Comparison of ENCODE assay signal across 8 cellular contexts in the genomic region with DNA sequence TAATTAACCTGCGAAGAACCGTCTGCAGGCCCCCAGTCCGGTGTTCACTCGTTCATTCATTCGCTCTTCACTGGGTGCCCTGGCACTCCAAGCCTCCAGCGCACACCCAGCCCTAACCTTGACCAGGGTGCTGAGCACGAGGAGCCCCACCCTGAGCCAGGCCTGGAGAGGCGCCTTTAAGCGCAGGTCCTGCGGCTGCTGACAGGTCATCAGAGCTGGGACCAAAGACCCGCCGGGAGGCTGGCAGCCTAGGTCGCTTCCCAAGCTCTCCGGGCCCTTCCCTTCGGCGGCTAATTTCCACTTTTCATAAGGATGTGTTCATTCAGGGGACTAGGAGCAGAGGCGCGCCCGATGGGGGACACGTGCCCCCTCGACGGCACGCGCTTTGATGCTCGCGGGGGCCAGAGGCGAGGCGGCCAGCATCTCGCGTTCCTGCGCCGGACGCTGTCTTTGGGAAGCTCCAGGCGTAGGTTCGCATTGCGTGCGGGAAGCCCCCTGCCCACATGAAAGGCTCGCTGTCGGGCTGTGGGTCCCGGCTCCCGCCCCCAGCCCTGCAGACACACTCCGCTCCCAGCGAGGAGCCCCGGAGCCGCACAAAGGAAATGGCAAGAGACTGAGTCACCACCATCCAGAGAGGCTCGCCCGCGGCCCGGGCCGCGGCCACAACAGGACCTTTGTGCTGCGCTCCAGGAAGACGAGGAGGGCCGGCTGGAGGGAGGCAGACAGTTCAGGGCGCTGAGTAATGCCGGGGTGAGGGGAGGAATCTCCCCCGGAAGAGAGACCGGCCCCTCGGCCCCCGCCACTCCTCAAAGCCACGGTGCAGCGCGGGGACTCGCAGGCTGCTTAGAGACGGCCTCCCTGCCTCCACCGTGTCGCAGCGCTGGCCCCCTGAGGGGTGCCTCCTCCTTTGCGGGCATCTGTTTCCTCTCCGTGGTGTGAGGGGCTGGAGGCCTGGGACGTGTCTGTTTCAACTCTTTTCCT.
A peak's percentile ranks its signal among the peaks of the same experiment; 100 is the strongest.
DNase-seq lines count a peak whose midpoint lies in the region; ATAC-seq lines count a peak whose summit lies in the region.

No MANE protein-coding gene starts in this region.

- CTCF ChIA-PET in activated CD4-positive, alpha-beta memory T cell treated with anti-CD3 and anti-CD28 coated beads for 36 hours (lab: Charles Lee) = no interaction called here

- no peak overlapping the region for H3K27ac Mint-ChIP-seq in activated CD4-positive, alpha-beta memory T cell treated with anti-CD3 and anti-CD28 coated beads for 36 hours

- intact Hi-C loops in activated CD4-positive, alpha-beta memory T cell treated with anti-CD3 and anti-CD28 coated beads for 36 hours (cut with micrococcal nuclease) = no loop called here
- intact Hi-C loops in left ventricle myocardium superior (cut with micrococcal nuclease) = no loop called here

- no peaks in the 10 kb centered on the region for H3K36me3 Mint-ChIP-seq in activated CD4-positive, alpha-beta memory T cell treated with anti-CD3 and anti-CD28 coated beads for 36 hours

- POLR2A ChIA-PET in activated CD4-positive, alpha-beta memory T cell treated with anti-CD3 and anti-CD28 coated beads for 36 hours (lab: Charles Lee) = no interaction called here

- peaks cover 21% of the 10 kb centered on the region for H3K27me3 Mint-ChIP-seq in activated CD4-positive, alpha-beta memory T cell treated with anti-CD3 and anti-CD28 coated beads for 36 hours

- H3K4me1 Mint-ChIP-seq in activated CD4-positive, alpha-beta memory T cell treated with anti-CD3 and anti-CD28 coated beads for 36 hours (ENCODE audit: low read depth) = peaks cover 2% of the 10 kb centered on the region

- H3K4me3 Mint-ChIP-seq in activated CD4-positive, alpha-beta memory T cell treated with anti-CD3 and anti-CD28 coated beads for 36 hours = no peak overlapping the region

- peak; percentile 82 for ATAC-seq in left ventricle myocardium superior
- no peak for ATAC-seq in GM19452 (IDR thresholded peaks at IDR 0.05; ENCODE audit: unreplicated experiment)
- no peak for ATAC-seq in HG03025 (IDR thresholded peaks at IDR 0.05; ENCODE audit: low FRiP score, unreplicated experiment)

- no peaks in the 10 kb centered on the region for H3K9me3 Mint-ChIP-seq in activated CD4-positive, alpha-beta memory T cell treated with anti-CD3 and anti-CD28 coated beads for 36 hours

- peak; percentile 27 to 32 for DNase-seq in activated CD4-positive, alpha-beta T cell treated with anti-CD3 and anti-CD28 coated beads, Interleukin-2, amount 50 U/mL, for 48 hours
- no peak for DNase-seq in activated CD4-positive, alpha-beta T cell treated with anti-CD3 and anti-CD28 coated beads, Interleukin-2, amount 50 U/mL, for 4 hours
- peak; percentile 46 for DNase-seq in activated CD4-positive, alpha-beta memory T cell treated with anti-CD3 and anti-CD28 coated beads for 36 hours
- peak; percentile 70 for DNase-seq in left ventricle myocardium superior
- DNase-seq in stimulated activated CD4-positive, alpha-beta T cell treated with anti-CD3 and anti-CD28 coated beads, Interleukin-4, amount 100 ng/mL, for 1 hour = peak; percentile 4
- DNase-seq in NCI-H82 (lab: John Stamatoyannopoulos, UW) = no peak

Comparison
In these comparisons a context has a peak if more than half of its experiments do, and no peak if none do; other contexts are left out.
1. DNase-seq: peak in activated CD4-positive, alpha-beta T cell treated with anti-CD3 and anti-CD28 coated beads, Interleukin-2, amount 50 U/mL, for 48 hours (2 of 2), activated CD4-positive, alpha-beta memory T cell treated with anti-CD3 and anti-CD28 coated beads for 36 hours (single experiment), left ventricle myocardium superior (single experiment) and stimulated activated CD4-positive, alpha-beta T cell treated with anti-CD3 and anti-CD28 coated beads, Interleukin-4, amount 100 ng/mL, for 1 hour (single experiment); none in activated CD4-positive, alpha-beta T cell treated with anti-CD3 and anti-CD28 coated beads, Interleukin-2, amount 50 U/mL, for 4 hours (0 of 2) and NCI-H82 (single experiment).